ENCODE assay signal across 21 cellular contexts in genomic region chr7:43753401-43753800, GRCh38.
"Had no signal": no experiment of that assay in that cellular context is flagged by ENCODE, and none has a peak within 500 bp of the region (broad histone marks: within the 10 kb centered on the region; RNA-seq: fewer than 3 reads in every experiment).

No MANE protein-coding gene starts in this region.

- ATAC-seq: activated naive CD8-positive, alpha-beta T cell treated with anti-CD3 and anti-CD28 coated beads, Interleukin-2, amount 50 U/mL, for 24 hours; activated T-cell treated with anti-CD3 and anti-CD28 coated beads, Interleukin-2, amount 50 U/mL, for 4 hours; gastrocnemius medialis; heart left ventricle; left ventricle myocardium superior; mucosa of descending colon; stimulated activated naive B cell treated with anti-CD40 and anti-IgM and Interleukin-4, amounts not matched to agents 10 μg/mL and 1 μg/mL and 100 μg/mL, for 72 hours; upper lobe of right lung; WTC11 had no signal

- DNase-seq: activated CD4-positive, alpha-beta memory T cell treated with anti-CD3 and anti-CD28 coated beads, Interleukin-2, amount 10 ng/mL, durations not matched to agents 7 days and 5 days; activated CD4-positive, alpha-beta T cell treated with anti-CD3 and anti-CD28 coated beads for 4 hours; activated naive CD4-positive, alpha-beta T cell treated with anti-CD3 and anti-CD28 coated beads, Interleukin-2, amount 10 ng/mL, durations not matched to agents 7 days and 5 days; activated naive CD8-positive, alpha-beta T cell treated with anti-CD3 and anti-CD28 coated beads, Interleukin-2, amount 50 U/mL, for 24 hours; activated T-cell treated with anti-CD3 and anti-CD28 coated beads, Interleukin-2, amount 50 U/mL, for 4 hours; anterior cingulate cortex; central memory CD4-positive, alpha-beta T cell; endodermal cell; gastrocnemius medialis; heart left ventricle; left ventricle myocardium superior; mucosa of descending colon; naive B cell; retina; spleen; stimulated activated naive B cell treated with anti-CD40 and anti-IgM and Interleukin-4, amounts not matched to agents 10 μg/mL and 1 μg/mL and 100 μg/mL, for 72 hours; T-helper 2 cell; upper lobe of right lung had no signal

- H3K27ac Mint-ChIP-seq: activated CD4-positive, alpha-beta memory T cell treated with anti-CD3 and anti-CD28 coated beads, Interleukin-2, amount 10 ng/mL, durations not matched to agents 7 days and 5 days; activated naive CD4-positive, alpha-beta T cell treated with anti-CD3 and anti-CD28 coated beads, Interleukin-2, amount 10 ng/mL, durations not matched to agents 7 days and 5 days; activated naive CD8-positive, alpha-beta T cell treated with anti-CD3 and anti-CD28 coated beads, Interleukin-2, amount 50 U/mL, for 24 hours; brain; endodermal cell; naive B cell; stimulated activated naive B cell treated with anti-CD40 and anti-IgM and Interleukin-4, amounts not matched to agents 10 μg/mL and 1 μg/mL and 100 μg/mL, for 72 hours; WTC11 had no signal

- H3K4me3 Mint-ChIP-seq: activated CD4-positive, alpha-beta memory T cell treated with anti-CD3 and anti-CD28 coated beads, Interleukin-2, amount 10 ng/mL, durations not matched to agents 7 days and 5 days; activated naive CD4-positive, alpha-beta T cell treated with anti-CD3 and anti-CD28 coated beads, Interleukin-2, amount 10 ng/mL, durations not matched to agents 7 days and 5 days; activated naive CD8-positive, alpha-beta T cell treated with anti-CD3 and anti-CD28 coated beads, Interleukin-2, amount 50 U/mL, for 24 hours; activated T-cell treated with anti-CD3 and anti-CD28 coated beads, Interleukin-2, amount 50 U/mL, for 4 hours; brain; endodermal cell; neural crest cell; stimulated activated naive B cell treated with anti-CD40 and anti-IgM and Interleukin-4, amounts not matched to agents 10 μg/mL and 1 μg/mL and 100 μg/mL, for 72 hours; WTC11 had no signal

- H3K36me3 Mint-ChIP-seq: activated naive CD4-positive, alpha-beta T cell treated with anti-CD3 and anti-CD28 coated beads, Interleukin-2, amount 10 ng/mL, durations not matched to agents 7 days and 5 days; brain; naive B cell; stimulated activated naive B cell treated with anti-CD40 and anti-IgM and Interleukin-4, amounts not matched to agents 10 μg/mL and 1 μg/mL and 100 μg/mL, for 72 hours; WTC11 had no signal

- H3K9me3 Mint-ChIP-seq: activated naive CD4-positive, alpha-beta T cell treated with anti-CD3 and anti-CD28 coated beads, Interleukin-2, amount 10 ng/mL, durations not matched to agents 7 days and 5 days; activated naive CD8-positive, alpha-beta T cell treated with anti-CD3 and anti-CD28 coated beads, Interleukin-2, amount 50 U/mL, for 24 hours; activated T-cell treated with anti-CD3 and anti-CD28 coated beads, Interleukin-2, amount 50 U/mL, for 4 hours; endodermal cell; naive B cell; neural crest cell; stimulated activated naive B cell treated with anti-CD40 and anti-IgM and Interleukin-4, amounts not matched to agents 10 μg/mL and 1 μg/mL and 100 μg/mL, for 72 hours had no signal
